Comparison of ENCODE assay signal across 8 cellular contexts in the genomic region with DNA sequence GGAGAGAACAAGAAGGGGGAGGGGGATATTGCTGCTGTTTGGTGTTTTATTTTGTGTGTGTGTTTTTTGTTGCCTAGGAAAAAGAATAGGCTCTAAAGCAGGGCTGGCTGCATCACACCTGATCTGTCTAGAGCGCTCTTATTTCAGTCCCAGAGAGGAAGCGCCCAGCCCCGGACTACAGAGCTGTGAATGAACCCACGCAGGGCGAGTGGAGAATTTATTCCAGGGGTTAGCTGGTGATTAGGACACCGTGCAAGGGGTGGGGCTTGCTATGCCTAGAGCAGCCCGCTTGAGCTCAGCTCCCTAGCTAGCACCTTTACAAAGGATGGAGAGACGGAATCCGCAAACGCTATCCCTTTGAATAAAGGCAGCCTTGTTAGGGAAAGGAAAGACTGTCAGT. TPM values are rescaled to one million over a fixed set of nuclear protein-coding genes. Genes with fewer than 3 reads are reported as not detected.
DNase-seq lines count a peak whose midpoint lies in the region; TF ChIP-seq lines count a peak whose summit lies in the region.

No MANE protein-coding gene starts in this region.

- no peak for TF ChIP-seq POLR2A in stomach (IDR thresholded peaks at IDR 0.05)

- no peaks in the 10 kb centered on the region for H3K36me3 Mint-ChIP-seq in T-helper 1 cell treated with Interleukin-12 subunit alpha and Interleukin-12 subunit beta and Interleukin-4 antibody, amounts not matched to agents 30 μg/mL and 1 μg/mL, for 36 hours (ENCODE audit: low read depth)

- TF ChIP-seq EP300 in stomach (IDR thresholded peaks at IDR 0.05) = no peak

- no peaks in the 10 kb centered on the region for H3K36me3 ChIP-seq in stomach

- H3K4me3 Mint-ChIP-seq in T-helper 1 cell treated with Interleukin-12 subunit alpha and Interleukin-12 subunit beta and Interleukin-4 antibody, amounts not matched to agents 30 μg/mL and 1 μg/mL, for 36 hours = peak overlapping the region; percentile 46

- H3K9me3 ChIP-seq in stomach = no peaks in the 10 kb centered on the region

- TF ChIP-seq CTCF in coronary artery (IDR thresholded peaks at IDR 0.05) = no peak
- no peak for TF ChIP-seq CTCF in stomach (IDR thresholded peaks at IDR 0.05)

- H3K4me3 ChIP-seq in coronary artery (peak overlapping the region; percentile 80), stomach (peak overlapping the region; percentile 53 to 62 (median 60))

- H3K27ac ChIP-seq in coronary artery (peak overlapping the region; percentile 89), stomach (peak overlapping the region in 4 of 5 donors; percentile 71 to 84 (median 78))

- H3K27ac Mint-ChIP-seq in T-helper 1 cell treated with Interleukin-12 subunit alpha and Interleukin-12 subunit beta and Interleukin-4 antibody, amounts not matched to agents 30 μg/mL and 1 μg/mL, for 36 hours = no peak overlapping the region

- H3K4me1 ChIP-seq in stomach = peaks cover 0 to 33% (median 22%) of the 10 kb centered on the region in 4 donors

- H3K9me3 Mint-ChIP-seq in T-helper 1 cell treated with Interleukin-12 subunit alpha and Interleukin-12 subunit beta and Interleukin-4 antibody, amounts not matched to agents 30 μg/mL and 1 μg/mL, for 36 hours = no peaks in the 10 kb centered on the region

- peaks cover 0 to 6% (median 0%) of the 10 kb centered on the region in 3 donors for H3K27me3 ChIP-seq in stomach

- peaks cover 35% of the 10 kb centered on the region for H3K27me3 Mint-ChIP-seq in T-helper 1 cell treated with Interleukin-12 subunit alpha and Interleukin-12 subunit beta and Interleukin-4 antibody, amounts not matched to agents 30 μg/mL and 1 μg/mL, for 36 hours (ENCODE audit: low read depth)

- peaks cover 7% of the 10 kb centered on the region for H3K4me1 Mint-ChIP-seq in T-helper 1 cell treated with Interleukin-12 subunit alpha and Interleukin-12 subunit beta and Interleukin-4 antibody, amounts not matched to agents 30 μg/mL and 1 μg/mL, for 36 hours (ENCODE audit: low read depth)

- intact Hi-C loops in stomach (cut with DNase I; ENCODE audit: low total_unique reads) = no loop called here

- DNase-seq in T-helper 1 cell (no peak), NCI-H774 (lab: John Stamatoyannopoulos, UW) (peak; percentile 70), coronary artery (ENCODE audit: low spot score) (peak; percentile 81), left kidney (ENCODE audit: low read depth, low spot score) (peak; percentile 88), stomach (peak; percentile 50), AML-193 (lab: John Stamatoyannopoulos, UW) (no peak), SIG-M5 (lab: John Stamatoyannopoulos, UW) (no peak)

- 2 to 4% (median 3%) methylated on average over 9 to 10 of the region's 10 CpGs for WGBS in stomach, 5 donors

RNA-seq across cellular contexts. Expression of gene FAM13C, which starts 0.6 kb away (rescaled TPM):
- 10 to 100 TPM in 4 of 5 donors, under 1 TPM in 1; 0.89 to 47.3 (median 19.4) TPM for total RNA-seq in stomach
- polyA plus RNA-seq in stomach = 1 to 10 TPM; 2.2 to 7.2 (median 2.5) TPM

Comparison
In these comparisons a context has a peak if more than half of its experiments do, and no peak if none do; other contexts are left out.
1. DNase-seq: peak in NCI-H774 (single experiment), coronary artery (single experiment), left kidney (single experiment) and stomach (single experiment); none in T-helper 1 cell (0 of 5), AML-193 (0 of 2) and SIG-M5 (single experiment).